8 cellular contexts compared by ENCODE assay signal in genomic region chr11:130145975-130146776, GRCh38. TPM values are rescaled to one million over a fixed set of nuclear protein-coding genes. Genes with fewer than 3 reads are reported as not detected.
A peak's percentile ranks its signal among the peaks of the same experiment; 100 is the strongest.
DNase-seq lines count a peak whose midpoint lies in the region; ATAC-seq and TF ChIP-seq lines count a peak whose summit lies in the region.

No MANE protein-coding gene starts in this region.

- H2AFZ ChIP-seq in hepatocyte, result no peak overlapping the region

- H3K4me2 ChIP-seq in hepatocyte, result no peak overlapping the region

- H3K4me3 Mint-ChIP-seq in stimulated activated memory B cell treated with anti-CD40 and anti-IgM and Interleukin-4, amounts not matched to agents 10 μg/mL and 1 μg/mL and 100 μg/mL, for 72 hours, result no peak overlapping the region

- H3K9me2 ChIP-seq in hepatocyte (replicated peaks; ENCODE audit: insufficient read depth), result no peaks in the 10 kb centered on the region

- no peaks in the 10 kb centered on the region for H3K79me2 ChIP-seq in hepatocyte

- H3K4me3 ChIP-seq in hepatocyte, result no peak overlapping the region

- no peaks in the 10 kb centered on the region for H3K27me3 ChIP-seq in hepatocyte

- no peaks in the 10 kb centered on the region for H3K9me3 Mint-ChIP-seq in stimulated activated memory B cell treated with anti-CD40 and anti-IgM and Interleukin-4, amounts not matched to agents 10 μg/mL and 1 μg/mL and 100 μg/mL, for 72 hours

- H3K36me3 ChIP-seq in hepatocyte (replicated peaks; ENCODE audit: insufficient read depth, low read depth), result no peaks in the 10 kb centered on the region

- peaks cover 41% of the 10 kb centered on the region for H3K4me1 ChIP-seq in hepatocyte (ENCODE audit: insufficient read depth)

- peaks cover 6% of the 10 kb centered on the region for H3K36me3 Mint-ChIP-seq in stimulated activated memory B cell treated with anti-CD40 and anti-IgM and Interleukin-4, amounts not matched to agents 10 μg/mL and 1 μg/mL and 100 μg/mL, for 72 hours

- TF ChIP-seq CTCF in hepatocyte (IDR thresholded peaks at IDR 0.05; ENCODE audit: poor library complexity), result peak; percentile 36

- DNase-seq in NCI-H146 (lab: John Stamatoyannopoulos, UW), result peak; percentile 29
- no peak for DNase-seq in NCI-H146 treated with DMSO at 0.1 percent for 48 hours (lab: John Stamatoyannopoulos, UW; ENCODE audit: unreplicated experiment)
- DNase-seq in SW480 (ENCODE audit: low spot score), result peak; percentile 99
- peak; percentile 89 for DNase-seq in hepatocyte (ENCODE audit: low spot score)

- ATAC-seq in stimulated activated memory B cell treated with anti-CD40 and anti-IgM and Interleukin-4, amounts not matched to agents 10 μg/mL and 1 μg/mL and 100 μg/mL, for 72 hours, result peak; percentile 55
- ATAC-seq in HG03565 (IDR thresholded peaks at IDR 0.05; ENCODE audit: unreplicated experiment) (no peak), GM18873 (IDR thresholded peaks at IDR 0.05; ENCODE audit: low FRiP score, unreplicated experiment) (no peak), HG02642 (IDR thresholded peaks at IDR 0.05; ENCODE audit: poor library complexity, unreplicated experiment) (no peak)

- H3K27ac ChIP-seq in hepatocyte, result peak overlapping the region; percentile 95

- H3K4me1 Mint-ChIP-seq in stimulated activated memory B cell treated with anti-CD40 and anti-IgM and Interleukin-4, amounts not matched to agents 10 μg/mL and 1 μg/mL and 100 μg/mL, for 72 hours, result peaks cover 28% of the 10 kb centered on the region

- H4K20me1 ChIP-seq in hepatocyte (ENCODE audit: insufficient read depth, poor library complexity, severe bottlenecking), result no peaks in the 10 kb centered on the region

- no peaks in the 10 kb centered on the region for H3K27me3 Mint-ChIP-seq in stimulated activated memory B cell treated with anti-CD40 and anti-IgM and Interleukin-4, amounts not matched to agents 10 μg/mL and 1 μg/mL and 100 μg/mL, for 72 hours

- H3K27ac Mint-ChIP-seq in stimulated activated memory B cell treated with anti-CD40 and anti-IgM and Interleukin-4, amounts not matched to agents 10 μg/mL and 1 μg/mL and 100 μg/mL, for 72 hours, result peak overlapping the region; percentile 69

- 59% methylated on average over 15 of the region's 15 CpGs for WGBS in hepatocyte (ENCODE audit: low lambda C conversion rate, missing lambda C conversion rate)

- H3K9me3 ChIP-seq in hepatocyte (ENCODE audit: low read depth), result no peaks in the 10 kb centered on the region

RNA-seq across cellular contexts. Expression of gene ST14, which starts 13.4 kb away (rescaled TPM):
- total RNA-seq in hepatocyte, result 80.8 and 85.2 TPM in 2 replicates
- polyA plus RNA-seq in hepatocyte, result 81.4 and 93.3 TPM in 2 replicates
